ENCODE assay signal across 1 cellular context in genomic region chr2:215435809-215436704, GRCh38.
TF ChIP-seq lines count a peak whose summit lies in the region.

FN1 (minus strand) TSS chr2:215436068; CDS start chr2:215435802, 266 bp downstream.

TF ChIP-seq in HEK293, 187 proteins besides CTCF, POLR2A, EP300 and RAD21 (continued from another document and continues in another):
- TF ChIP-seq ZSCAN18 (tag by site-specific recombination; IDR thresholded peaks at IDR 0.05) (no peak), ZNF624 (tag by site-specific recombination; IDR thresholded peaks at IDR 0.05) (no peak), YY2 (tag by site-specific recombination; IDR thresholded peaks at IDR 0.05) (no peak), ZNF221 (tag by site-specific recombination; IDR thresholded peaks at IDR 0.05; ENCODE audit: borderline replicate concordance) (no peak), BCL11B (tag by site-specific recombination; IDR thresholded peaks at IDR 0.05; ENCODE audit: low read depth) (no peak), ZBTB48 (tag by site-specific recombination; IDR thresholded peaks at IDR 0.05) (peak; percentile 23), TCF7L2 (IDR thresholded peaks at IDR 0.05; ENCODE audit: borderline replicate concordance, low read depth, low read length) (no peak), ZNF292 (tag by site-specific recombination; IDR thresholded peaks at IDR 0.05; ENCODE audit: borderline replicate concordance, low read depth) (no peak), ZNF350 (tag by site-specific recombination; IDR thresholded peaks at IDR 0.05) (no peak), OVOL3 (tag by site-specific recombination; IDR thresholded peaks at IDR 0.05) (no peak), ZNF747 (tag by site-specific recombination; IDR thresholded peaks at IDR 0.05) (no peak), ZNF423 (tag by site-specific recombination; IDR thresholded peaks at IDR 0.05) (no peak), ZNF704 (tag by site-specific recombination; IDR thresholded peaks at IDR 0.05) (no peak), GFI1B (tag by site-specific recombination; IDR thresholded peaks at IDR 0.05) (0 out of 2 replicates have a peak, but pooled peaks have one; percentile 28), ELK4 (IDR thresholded peaks at IDR 0.05; ENCODE audit: borderline replicate concordance, low read depth, low read length) (no peak), ZNF146 (tag by site-specific recombination; IDR thresholded peaks at IDR 0.05) (no peak), ZNF488 (tag by site-specific recombination; IDR thresholded peaks at IDR 0.05) (no peak), ZFP41 (tag by site-specific recombination; IDR thresholded peaks at IDR 0.05; ENCODE audit: borderline replicate concordance) (no peak), PRDM4 (tag by site-specific recombination; IDR thresholded peaks at IDR 0.05) (no peak), ZSCAN5A (tag by site-specific recombination; IDR thresholded peaks at IDR 0.05) (no peak), ZNF433 (tag by site-specific recombination; IDR thresholded peaks at IDR 0.05; ENCODE audit: low read depth) (no peak), ZNF366 (tag by site-specific recombination; conservative IDR thresholded peaks at IDR 0.05) (0 out of 2 replicates have a peak, but pooled peaks have one; percentile 10), ZNF501 (tag by site-specific recombination; IDR thresholded peaks at IDR 0.05) (peak; percentile 17; the same call in 1 of the 2 replicates), TRIM28 (IDR thresholded peaks at IDR 0.05; ENCODE audit: borderline replicate concordance, low read length) (no peak), HOXA7 (CRISPR knock-in tag; IDR thresholded peaks at IDR 0.05; ENCODE audit: borderline replicate concordance) (no peak), ZNF280D (tag by site-specific recombination; IDR thresholded peaks at IDR 0.05) (no peak), ZNF645 (tag by site-specific recombination; IDR thresholded peaks at IDR 0.05) (no peak), ZNF175 (tag by site-specific recombination; IDR thresholded peaks at IDR 0.05) (no peak), ZNF416 (tag by site-specific recombination; IDR thresholded peaks at IDR 0.05) (no peak), ZNF785 (tag by site-specific recombination; IDR thresholded peaks at IDR 0.05) (no peak), OSR2 (tag by site-specific recombination; IDR thresholded peaks at IDR 0.05) (no peak), ZNF473 (tag by site-specific recombination; IDR thresholded peaks at IDR 0.05) (no peak), ZNF76 (tag by site-specific recombination; IDR thresholded peaks at IDR 0.05; ENCODE audit: borderline replicate concordance, low read depth) (no peak), ZNF23 (tag by site-specific recombination; IDR thresholded peaks at IDR 0.05; ENCODE audit: borderline replicate concordance) (no peak), ZBTB8A (tag by site-specific recombination; IDR thresholded peaks at IDR 0.05) (peak; percentile 40; the same call in 1 of the 2 replicates), PRDM6 (tag by site-specific recombination; IDR thresholded peaks at IDR 0.05) (no peak), REPIN1 (tag by site-specific recombination; IDR thresholded peaks at IDR 0.05; ENCODE audit: low read depth) (no peak), ZNF558 (tag by site-specific recombination; IDR thresholded peaks at IDR 0.05) (no peak), PRDM10 (tag by site-specific recombination; IDR thresholded peaks at IDR 0.05) (peak; percentile 96), ZNF621 (tag by site-specific recombination; IDR thresholded peaks at IDR 0.05) (no peak), ZNF248 (tag by site-specific recombination; IDR thresholded peaks at IDR 0.05) (no peak), ZNF335 (tag by site-specific recombination; conservative IDR thresholded peaks at IDR 0.05) (peak; percentile 70)
